In genomic region chr11:35007277-35007676, GRCh38 we compare ENCODE assay signal across 1 cellular context.
TF ChIP-seq lines count a peak whose summit lies in the region.

No MANE protein-coding gene starts in this region.

TF ChIP-seq in IMR-90, 13 proteins besides CTCF, POLR2A, EP300 and RAD21 (continued from another document):
- TF ChIP-seq ELK1 (IDR thresholded peaks at IDR 0.05; ENCODE audit: borderline replicate concordance, low read depth, low read length) (no peak), CEBPB (IDR thresholded peaks at IDR 0.05; ENCODE audit: low read depth, low read length) (no peak), CHD1 (IDR thresholded peaks at IDR 0.05; ENCODE audit: low read depth, low read length) (no peak), RFX5 (IDR thresholded peaks at IDR 0.05; ENCODE audit: low read depth, low read length) (no peak), FOS (IDR thresholded peaks at IDR 0.05; ENCODE audit: low read depth, low read length) (no peak), BHLHE40 (IDR thresholded peaks at IDR 0.05; ENCODE audit: low read depth, low read length) (no peak)
